1 cellular context compared by ENCODE assay signal in genomic region chr15:72670656-72671352, GRCh38.
TF ChIP-seq lines count a peak whose summit lies in the region.

No MANE protein-coding gene starts in this region.

TF ChIP-seq in HEK293, 187 proteins besides CTCF, POLR2A, EP300 and RAD21 (continued from another document):
- 0 out of 2 replicates have a peak, but pooled peaks have one; percentile 21 for TF ChIP-seq PATZ1 (tag by site-specific recombination; IDR thresholded peaks at IDR 0.05)
- peak; percentile 73; the same call in 1 of the 2 replicates for TF ChIP-seq IKZF3 (tag by site-specific recombination; IDR thresholded peaks at IDR 0.05)
